Comparison of ENCODE assay signal across 1 cellular context in genomic region chr3:171526869-171527268, GRCh38.
TF ChIP-seq lines count a peak whose summit lies in the region.

No MANE protein-coding gene starts in this region.

TF ChIP-seq in SK-N-SH, 30 proteins besides CTCF, POLR2A, EP300 and RAD21 (continued from another document):
- TF ChIP-seq IRF3 (IDR thresholded peaks at IDR 0.05; ENCODE audit: low read depth, low read length) (no peak), POLR2AphosphoS5 (IDR thresholded peaks at IDR 0.05; ENCODE audit: low read depth, low read length) (no peak), EZH2phosphoT487 (IDR thresholded peaks at IDR 0.05; ENCODE audit: borderline replicate concordance, low read depth) (no peak), ZBTB33 (IDR thresholded peaks at IDR 0.05; ENCODE audit: borderline replicate concordance, low read depth) (no peak), MAX (IDR thresholded peaks at IDR 0.05; ENCODE audit: low read depth) (no peak), ELF1 (IDR thresholded peaks at IDR 0.05) (no peak), REST (IDR thresholded peaks at IDR 0.05; ENCODE audit: low read depth, low read length) (no peak), FOXM1 (IDR thresholded peaks at IDR 0.05; ENCODE audit: low read depth) (no peak), MXI1 (IDR thresholded peaks at IDR 0.05; ENCODE audit: low read depth, low read length) (no peak), FOXJ3 (CRISPR knock-in tag; IDR thresholded peaks at IDR 0.05) (no peak), TEAD4 (IDR thresholded peaks at IDR 0.05; ENCODE audit: borderline replicate concordance, insufficient read depth) (no peak), RXRA (IDR thresholded peaks at IDR 0.05; ENCODE audit: borderline replicate concordance, low read depth) (no peak)
